In the genomic region with DNA sequence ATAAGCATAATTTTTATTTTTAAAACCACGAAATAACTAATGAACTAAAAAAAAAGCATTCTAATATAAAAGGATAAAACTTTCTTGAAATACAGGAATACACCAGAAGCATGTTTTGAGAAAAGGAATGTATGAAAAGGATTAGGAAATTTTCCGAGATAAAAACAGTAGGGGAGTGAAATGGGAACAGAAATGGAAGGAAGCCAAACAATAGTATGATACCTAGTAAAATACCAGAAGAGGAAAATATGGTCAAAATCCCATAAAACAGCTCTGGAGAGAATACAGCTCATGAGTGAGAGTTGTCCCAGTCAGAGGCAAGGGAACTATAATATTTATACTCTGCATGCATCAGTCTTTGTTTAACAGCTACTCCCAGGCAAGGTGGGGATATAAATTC, we compare ENCODE assay signal across 22 cellular contexts.
"Had no signal": no experiment of that assay in that cellular context is flagged by ENCODE, and none has a peak within 500 bp of the region (broad histone marks: within the 10 kb centered on the region; RNA-seq: fewer than 3 reads in every experiment).

No MANE protein-coding gene starts in this region.

- FAIRE-seq: astrocyte, RCC 7860 had no signal

- DNase-seq: activated CD4-positive, alpha-beta T cell treated with anti-CD3 and anti-CD28 coated beads for 48 hours; activated CD4-positive, alpha-beta T cell treated with anti-CD3 and anti-CD28 coated beads, Interleukin-2, amount 50 U/mL, for 4 hours; activated CD4-positive, CD25-positive, alpha-beta regulatory T cell treated with anti-CD3 and anti-CD28 coated beads, Interleukin-2, amount 50 U/mL, for 72 hours; activated CD8-positive, alpha-beta T cell treated with anti-CD3 and anti-CD28 coated beads, Interleukin-2, amount 10 ng/mL, durations not matched to agents 7 days and 5 days; activated effector memory CD4-positive, alpha-beta T cell treated with Interleukin-2 at 50 U/mL for 16 hours; activated naive CD4-positive, alpha-beta T cell; activated T-cell treated with anti-CD3 and anti-CD28 coated beads, Interleukin-2, amount 50 U/mL, for 24 hours; amygdala; MG63; MV-4-11; NCI-H1092 treated with DMSO at 0.1 percent for 48 hours; NCI-H1436; NCI-H1694 treated with DMSO at 0.1 percent for 48 hours; NCI-H2029 treated with DMSO at 0.1 percent for 48 hours; NCI-H510A treated with DMSO at 0.1 percent for 48 hours; NCI-H69; PC-3; SHP77 had no signal

- ATAC-seq: activated CD8-positive, alpha-beta T cell treated with anti-CD3 and anti-CD28 coated beads, Interleukin-2, amount 10 ng/mL, durations not matched to agents 7 days and 5 days; PC-3; SK-N-SH treated with all-trans-retinoic acid at 6 μM for 48 hours; WTC11 had no signal
